Comparison of ENCODE assay signal across 8 cellular contexts in genomic region chr17:50425682-50426471, GRCh38. TPM values are rescaled to one million over a fixed set of nuclear protein-coding genes. Genes with fewer than 3 reads are reported as not detected.
A peak's percentile ranks its signal among the peaks of the same experiment; 100 is the strongest.
DNase-seq lines count a peak whose midpoint lies in the region; TF ChIP-seq lines count a peak whose summit lies in the region.

Gene ACSF2, plus strand, starts transcription at chr17:50426218. Its CDS starts 44 bp downstream, at chr17:50426262.

- intact Hi-C loops in A673 (cut with micrococcal nuclease; ENCODE audit: unreplicated experiment), result no loop called here

- H3K27ac ChIP-seq in A673 (ENCODE audit: low read depth, low read length, poor library complexity, severe bottlenecking) (no peak within 1 kb of the TSS), HUES64 (ENCODE audit: low read depth, low read length) (peak within 1 kb of the TSS; percentile 30; the same call in 1 of the 2 replicates), iPS DF 6.9 (ENCODE audit: low read length) (no peak within 1 kb of the TSS), skeletal muscle tissue (ENCODE audit: low read depth, low read length) (peak within 1 kb of the TSS; percentile 72)

- BruUV-seq in A673 (replicated peaks; lab: Mats Ljungman, UMichigan), result no TSS peak

- POLR2A ChIA-PET in A673 (lab: Charles Lee; ENCODE audit: low non-redundant PET), result no interaction called here

- TF ChIP-seq POLR2A in GM18951 (IDR thresholded peaks at IDR 0.05; ENCODE audit: extremely low read depth, insufficient read depth, insufficient read length), result peak; percentile 62

- no peaks in the 10 kb centered on the region for H3K9me3 ChIP-seq in A673 (ENCODE audit: low read depth, low read length, poor library complexity, severe bottlenecking)
- no peaks in the 10 kb centered on the region for H3K9me3 ChIP-seq in HUES64 (ENCODE audit: insufficient read depth, low read depth, low read length)
- no peaks in the 10 kb centered on the region for H3K9me3 ChIP-seq in iPS DF 6.9 (ENCODE audit: control insufficient read depth, insufficient read depth, low read length)
- no peaks in the 10 kb centered on the region for H3K9me3 ChIP-seq in skeletal muscle tissue (ENCODE audit: control insufficient read depth in 3 of 3, low read length in 3 of 3)

- no peaks in the 10 kb centered on the region for H3K36me3 ChIP-seq in A673 (ENCODE audit: insufficient read depth, low read length, poor library complexity, severe bottlenecking)
- H3K36me3 ChIP-seq in HUES64 (ENCODE audit: insufficient read depth, low read length), result no peaks in the 10 kb centered on the region
- H3K36me3 ChIP-seq in iPS DF 6.9 (ENCODE audit: control insufficient read depth, insufficient read depth, low read length), result no peaks in the 10 kb centered on the region
- peaks cover 0 to 3% (median 0%) of the 10 kb centered on the region in 3 donors for H3K36me3 ChIP-seq in skeletal muscle tissue (ENCODE audit: control insufficient read depth in 3 of 3, insufficient read depth in 3 of 3, low read length in 3 of 3)

- DNase-seq in A673 (ENCODE audit: low spot score) (peak; percentile 71), T1000 (lab: John Stamatoyannopoulos, UW) (peak; percentile 47), astrocyte of the hippocampus (ENCODE audit: low read depth, low spot score) (peak; percentile 79), iPS DF 6.9 (ENCODE audit: low read depth, low spot score) (no peak), NCI-H2029 (lab: John Stamatoyannopoulos, UW) (no peak)

- TF ChIP-seq CTCF in A673 (conservative IDR thresholded peaks at IDR 0.05; ENCODE audit: low read depth, low read length), result no peak

- H3K9ac ChIP-seq in HUES64 (ENCODE audit: low read depth, low read length), result peak within 1 kb of the TSS; percentile 69
- peak within 1 kb of the TSS; percentile 72 to 90 (median 86) for H3K9ac ChIP-seq in skeletal muscle tissue (ENCODE audit: low read depth in 1 of 3, low read length in 3 of 3)

- 3% methylated on average over 69 of the region's 70 CpGs for WGBS in HUES64
- no CpG with 5 or more reads among the region's 70 CpGs for WGBS in iPS DF 6.9 (ENCODE audit: insufficient coverage, insufficient read length)

- H3K27me3 ChIP-seq in A673 (replicated peaks; ENCODE audit: insufficient read depth, low read depth, low read length, poor library complexity), result no peaks in the 10 kb centered on the region
- peaks cover 15% of the 10 kb centered on the region for H3K27me3 ChIP-seq in HUES64 (ENCODE audit: insufficient read depth, low read length)
- no peaks in the 10 kb centered on the region for H3K27me3 ChIP-seq in iPS DF 6.9 (ENCODE audit: control insufficient read depth, insufficient read depth, low read length)
- H3K27me3 ChIP-seq in skeletal muscle tissue (ENCODE audit: control insufficient read depth in 3 of 3, insufficient read depth in 3 of 3, low read length in 3 of 3), result no peaks in the 10 kb centered on the region

- CTCF ChIA-PET in A673 (lab: Charles Lee), result interaction anchor here (0.7 kb wide), 1 partner anchor 28 kb away, joined by 5 read pairs; the partner anchor contains the start of gene LRRC59

- peak within 1 kb of the TSS; percentile 57 for H3K4me3 ChIP-seq in A673 (ENCODE audit: low read depth, low read length, poor library complexity, severe bottlenecking)
- peak within 1 kb of the TSS; percentile 62 for H3K4me3 ChIP-seq in HUES64 (ENCODE audit: low read length)
- H3K4me3 ChIP-seq in iPS DF 6.9 (ENCODE audit: low read length), result peak within 1 kb of the TSS; percentile 41; the same call in 1 of the 2 replicates
- peak within 1 kb of the TSS; percentile 67 to 88 (median 83) for H3K4me3 ChIP-seq in skeletal muscle tissue (ENCODE audit: low read length in 3 of 3)

- H3K4me1 ChIP-seq in A673 (ENCODE audit: insufficient read depth, low read length, poor library complexity, severe bottlenecking) (peaks cover 37% of the 10 kb centered on the region), HUES64 (ENCODE audit: insufficient read depth, low read length) (peaks cover 11% of the 10 kb centered on the region; the same call in 1 of the 2 replicates), iPS DF 6.9 (ENCODE audit: control insufficient read depth, insufficient read depth, low read length) (peaks cover 4% of the 10 kb centered on the region; the same call in 1 of the 2 replicates), skeletal muscle tissue (ENCODE audit: control insufficient read depth in 3 of 3, insufficient read depth in 3 of 3, low read length in 3 of 3) (peaks cover 46 to 55% (median 46%) of the 10 kb centered on the region in 3 donors)

- in situ Hi-C loops in GM18951 (cut with MboI; ENCODE audit: low sequenced_read_pairs, unreplicated experiment), result no loop called here

RNA-seq across cellular contexts. Expression of gene ACSF2, which starts in this region (rescaled TPM):
- total RNA-seq in A673 (2021), result 4.1 and 9.2 TPM in 2 replicates
- 9.0 TPM for polyA plus RNA-seq in HUES64 (2013, experiment 1 of 2)
- polyA plus RNA-seq in HUES64 (2013, experiment 2 of 2), result 14.8 TPM
- total RNA-seq in skeletal muscle tissue, result 51.1 TPM

Comparison
In these comparisons a context has a peak if more than half of its experiments do, and no peak if none do; other contexts are left out.
1. DNase-seq: peak in A673 (single experiment), T1000 (single experiment) and astrocyte of the hippocampus (single experiment); none in iPS DF 6.9 (single experiment) and NCI-H2029 (single experiment).
2. H3K27ac ChIP-seq: peak in HUES64 (single experiment) and skeletal muscle tissue (single experiment); none in A673 (single experiment) and iPS DF 6.9 (single experiment).
3. Peak in every context shown above with its lines, with median percentiles within 50 percentile points of each other: H3K4me3 ChIP-seq.